12 cellular contexts compared by ENCODE assay signal in genomic region chr10:46594453-46595063, GRCh38. TPM values are rescaled to one million over a fixed set of nuclear protein-coding genes. Genes with fewer than 3 reads are reported as not detected.
"Had no signal": no experiment of that assay in that cellular context is flagged by ENCODE, and none has a peak within 500 bp of the region (broad histone marks: within the 10 kb centered on the region; RNA-seq: fewer than 3 reads in every experiment).

No MANE protein-coding gene starts in this region.

RNA-seq across cellular contexts. Expression of gene SYT15, which starts 15.6 kb away (rescaled TPM):
- total RNA-seq: SJCRH30 had no signal

RNA-seq across cellular contexts. Expression of gene GPRIN2, which starts 38.1 kb away (rescaled TPM):
- total RNA-seq: activated CD4-positive, alpha-beta T cell treated with anti-CD3 and anti-CD28 coated beads, Interleukin-2, amount 10 ng/mL, durations not matched to agents 24 days and 14 days; activated CD8-positive, alpha-beta memory T cell treated with anti-CD3 and anti-CD28 coated beads for 36 hours; activated CD8-positive, alpha-beta T cell treated with anti-CD3 and anti-CD28 coated beads for 36 hours; activated naive CD8-positive, alpha-beta T cell treated with anti-CD3 and anti-CD28 coated beads for 36 hours; activated T-cell treated with anti-CD3 and anti-CD28 coated beads, Interleukin-2, amount 50 U/mL, for 72 hours; activated T-helper 17 cell treated with anti-CD3 and anti-CD28 coated beads, Interleukin-2, amount 50 U/mL, for 72 hours; MCF 10A; OCI-LY7; SJCRH30; T-helper 1 cell treated with Interleukin-12 subunit alpha and Interleukin-12 subunit beta and Interleukin-4 antibody, amounts not matched to agents 30 ng/mL and 1 ng/mL, for 36 hours; T-helper 2 cell treated with Interferon-gamma antibody and Interleukin-4, amounts not matched to agents 100 ng/mL and 5 ng/mL, for 36 hours had no signal
- polyA plus RNA-seq: IgD-negative memory B cell had no signal
